Comparison of ENCODE assay signal across 10 cellular contexts in the genomic region with DNA sequence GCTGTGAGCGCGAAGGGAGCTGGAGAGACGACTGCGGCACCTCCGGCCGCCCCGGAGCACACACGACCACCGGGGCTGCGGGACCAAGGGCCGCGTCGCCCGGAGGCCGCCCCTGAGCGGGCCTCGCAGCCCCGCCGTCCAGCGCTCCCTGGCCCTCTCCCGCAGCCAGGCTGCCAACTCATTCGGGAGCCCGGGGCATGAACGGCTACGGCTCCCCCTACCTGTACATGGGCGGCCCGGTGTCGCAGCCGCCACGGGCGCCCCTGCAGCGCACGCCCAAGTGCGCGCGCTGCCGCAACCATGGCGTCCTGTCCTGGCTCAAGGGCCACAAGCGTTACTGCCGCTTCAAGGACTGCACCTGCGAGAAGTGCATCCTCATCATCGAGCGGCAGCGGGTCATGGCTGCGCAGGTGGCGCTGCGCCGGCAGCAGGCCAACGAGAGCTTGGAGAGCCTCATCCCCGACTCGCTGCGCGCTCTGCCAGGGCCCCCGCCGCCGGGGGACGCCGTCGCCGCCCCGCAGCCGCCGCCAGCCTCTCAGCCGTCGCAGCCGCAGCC. TPM values are rescaled to one million over a fixed set of nuclear protein-coding genes. Genes with fewer than 3 reads are reported as not detected.
DNase-seq lines count a peak whose midpoint lies in the region; ATAC-seq and TF ChIP-seq lines count a peak whose summit lies in the region.
"Had no signal": no experiment of that assay in that cellular context is flagged by ENCODE, and none has a peak within 500 bp of the region (broad histone marks: within the 10 kb centered on the region; RNA-seq: fewer than 3 reads in every experiment).

No MANE protein-coding gene starts in this region.

- H3K36me3 Mint-ChIP-seq in effector memory CD8-positive, alpha-beta T cell (ENCODE audit: insufficient read depth), result no peaks in the 10 kb centered on the region

- intact Hi-C loops in upper lobe of right lung (cut with DNase I), result no loop called here

- H3K27me3 ChIP-seq in kidney epithelial cell (ENCODE audit: control insufficient read depth, insufficient read depth, low read length), result peaks cover 59% of the 10 kb centered on the region
- H3K27me3 ChIP-seq in upper lobe of right lung, result peaks cover 98% of the 10 kb centered on the region

- no peak overlapping the region for H3K27ac Mint-ChIP-seq in stimulated activated naive CD8-positive, alpha-beta T cell treated with anti-CD3 and anti-CD28 coated beads, Interleukin-15, amount 100 ng/mL, for 72 hours
- H3K27ac Mint-ChIP-seq in effector memory CD8-positive, alpha-beta T cell, result no peak overlapping the region

- ATAC-seq in stimulated activated naive CD8-positive, alpha-beta T cell treated with anti-CD3 and anti-CD28 coated beads, Interleukin-15, amount 100 ng/mL, for 72 hours, result peak; percentile 37
- ATAC-seq in stimulated activated naive CD8-positive, alpha-beta T cell treated with anti-CD3 and anti-CD28 coated beads, Interleukin-15, Interleukin-2, amounts not matched to agents 100 U/mL and 50 U/mL, for 24 hours, result no peak
- peak; percentile 35 for ATAC-seq in upper lobe of right lung
- ATAC-seq in effector memory CD8-positive, alpha-beta T cell (replicated peaks), result no peak

- peaks cover 13% of the 10 kb centered on the region for H3K4me1 ChIP-seq in upper lobe of right lung

- H3K4me3 ChIP-seq in kidney epithelial cell (ENCODE audit: low read depth, low read length), result peak overlapping the region; percentile 37
- no peak overlapping the region for H3K4me3 ChIP-seq in upper lobe of right lung
- no peak overlapping the region for H3K4me3 ChIP-seq in foreskin fibroblast (ENCODE audit: low read depth in 1 of 2, low read length in 2 of 2)

- no peak overlapping the region for H3K27ac ChIP-seq in upper lobe of right lung

- DNase-seq in stimulated activated naive CD8-positive, alpha-beta T cell treated with anti-CD3 and anti-CD28 coated beads, Interleukin-15, amount 100 ng/mL, for 72 hours, result peak in 1 of 2 donors; percentile 36
- no peak for DNase-seq in stimulated activated naive CD8-positive, alpha-beta T cell treated with anti-CD3 and anti-CD28 coated beads, Interleukin-15, Interleukin-2, amounts not matched to agents 100 U/mL and 50 U/mL, for 24 hours
- DNase-seq in SW480 (ENCODE audit: low spot score) (peak; percentile 46), kidney epithelial cell (ENCODE audit: low read depth) (no peak), upper lobe of right lung (no peak), foreskin fibroblast (no peak), AML-193 (lab: John Stamatoyannopoulos, UW) (no peak)
- DNase-seq in effector memory CD8-positive, alpha-beta T cell, result no peak
- DNase-seq: activated naive CD4-positive, alpha-beta T cell treated with anti-CD3 and anti-CD28 coated beads, Interleukin-2, amount 50 U/mL, for 16 hours; MV-4-11 had no signal

- H3K4me1 Mint-ChIP-seq in stimulated activated naive CD8-positive, alpha-beta T cell treated with anti-CD3 and anti-CD28 coated beads, Interleukin-15, amount 100 ng/mL, for 72 hours, result peaks cover 37% of the 10 kb centered on the region
- peaks cover 0 to 7% of the 10 kb centered on the region in 2 donors for H3K4me1 Mint-ChIP-seq in effector memory CD8-positive, alpha-beta T cell (ENCODE audit: low read depth in 2 of 2)

- peaks cover 99% of the 10 kb centered on the region for H3K27me3 Mint-ChIP-seq in stimulated activated naive CD8-positive, alpha-beta T cell treated with anti-CD3 and anti-CD28 coated beads, Interleukin-15, amount 100 ng/mL, for 72 hours
- peaks cover 77 to 90% of the 10 kb centered on the region in 2 donors for H3K27me3 Mint-ChIP-seq in effector memory CD8-positive, alpha-beta T cell

- H3K9me3 ChIP-seq in upper lobe of right lung, result no peaks in the 10 kb centered on the region

- H3K4me3 Mint-ChIP-seq in stimulated activated naive CD8-positive, alpha-beta T cell treated with anti-CD3 and anti-CD28 coated beads, Interleukin-15, amount 100 ng/mL, for 72 hours, result peak overlapping the region in 1 of 2 donors; percentile 62
- H3K4me3 Mint-ChIP-seq in effector memory CD8-positive, alpha-beta T cell, result no peak overlapping the region

- H3K36me3 ChIP-seq in kidney epithelial cell (ENCODE audit: control insufficient read depth, insufficient read depth, low read length) (no peaks in the 10 kb centered on the region), upper lobe of right lung (no peaks in the 10 kb centered on the region)

- no peaks in the 10 kb centered on the region for H3K9me3 Mint-ChIP-seq in stimulated activated naive CD8-positive, alpha-beta T cell treated with anti-CD3 and anti-CD28 coated beads, Interleukin-15, amount 100 ng/mL, for 72 hours
- H3K9me3 Mint-ChIP-seq in effector memory CD8-positive, alpha-beta T cell, result no peaks in the 10 kb centered on the region

- no peak for TF ChIP-seq CTCF in kidney epithelial cell (IDR thresholded peaks at IDR 0.05; ENCODE audit: insufficient read depth, low read length, poor library complexity, severe bottlenecking)
- TF ChIP-seq CTCF in upper lobe of right lung (IDR thresholded peaks at IDR 0.05), result no peak
- no peak for TF ChIP-seq CTCF in foreskin fibroblast (IDR thresholded peaks at IDR 0.05; ENCODE audit: low read depth, low read length)

RNA-seq across cellular contexts. Expression of a gene that starts 0.4 kb away (rescaled TPM):
- total RNA-seq in kidney epithelial cell (0.25 and 0.34 TPM in 2 replicates), upper lobe of right lung (not detected)

Comparison
In these comparisons a context has a peak if more than half of its experiments do, and no peak if none do; other contexts are left out.
1. ATAC-seq: peak in stimulated activated naive CD8-positive, alpha-beta T cell treated with anti-CD3 and anti-CD28 coated beads, Interleukin-15, amount 100 ng/mL, for 72 hours (single experiment) and upper lobe of right lung (single experiment); none in stimulated activated naive CD8-positive, alpha-beta T cell treated with anti-CD3 and anti-CD28 coated beads, Interleukin-15, Interleukin-2, amounts not matched to agents 100 U/mL and 50 U/mL, for 24 hours (single experiment) and effector memory CD8-positive, alpha-beta T cell (single experiment).